6 cellular contexts compared by ENCODE assay signal in the genomic region with DNA sequence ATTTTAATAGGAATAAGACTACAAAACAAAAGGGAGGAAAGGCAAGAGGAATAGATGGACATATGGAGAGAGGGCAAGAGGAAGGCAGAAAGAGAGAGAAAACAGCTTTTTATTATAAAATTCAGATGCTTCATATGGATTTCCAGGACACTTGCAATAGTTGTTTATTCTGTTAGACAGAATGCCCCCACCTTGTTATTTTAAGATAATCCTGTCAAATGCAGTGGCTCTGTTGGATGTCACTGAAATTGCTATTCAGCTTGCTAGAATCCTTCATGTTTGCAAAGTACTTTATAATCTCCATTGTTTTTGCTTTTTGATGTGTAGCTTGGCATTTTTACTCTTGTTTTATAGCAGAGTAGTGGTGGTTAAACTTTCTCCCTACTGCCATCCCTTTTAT.
"Had no signal": no experiment of that assay in that cellular context is flagged by ENCODE, and none has a peak within 500 bp of the region (broad histone marks: within the 10 kb centered on the region; RNA-seq: fewer than 3 reads in every experiment).

No MANE protein-coding gene starts in this region.

- ATAC-seq: HepG2, K562 had no signal

- H3K4me1 Mint-ChIP-seq: IgD-negative memory B cell had no signal

- H3K27ac ChIP-seq: HL-60 had no signal

- H3K4me3 Mint-ChIP-seq: IgD-negative memory B cell had no signal

- H3K27me3 Mint-ChIP-seq: IgD-negative memory B cell had no signal

- H3K36me3 Mint-ChIP-seq: IgD-negative memory B cell had no signal

- H3K4me3 ChIP-seq: K562 had no signal

- H3K27ac Mint-ChIP-seq: IgD-negative memory B cell had no signal

- DNase-seq: IMR-90, KBM-7 had no signal
